Comparison of ENCODE assay signal across 18 cellular contexts in the genomic region with DNA sequence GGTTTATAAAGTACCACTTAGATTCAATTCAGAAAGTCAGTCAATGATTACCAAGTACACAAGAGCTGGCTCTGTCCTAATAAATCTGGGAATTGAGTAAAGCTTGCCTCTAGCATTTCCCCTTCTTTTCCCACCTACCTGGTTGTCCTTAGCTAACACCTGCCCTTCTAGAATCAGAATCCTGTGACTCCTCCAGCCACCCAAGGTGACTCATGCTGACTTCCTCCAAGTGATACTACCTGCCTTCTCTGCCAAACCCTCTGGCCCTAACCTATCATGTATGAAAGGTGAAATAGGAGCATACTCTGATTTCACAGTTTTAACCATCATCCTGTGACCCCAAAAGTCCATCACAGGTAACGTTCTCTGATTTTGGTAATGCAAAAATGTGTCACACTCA.
DNase-seq lines count a peak whose midpoint lies in the region; ATAC-seq, FAIRE-seq and TF ChIP-seq lines count a peak whose summit lies in the region.
"Had no signal": no experiment of that assay in that cellular context is flagged by ENCODE, and none has a peak within 500 bp of the region (broad histone marks: within the 10 kb centered on the region; RNA-seq: fewer than 3 reads in every experiment).

No MANE protein-coding gene starts in this region.

- H3K4me1 Mint-ChIP-seq in CD8-positive, alpha-beta memory T cell: no peaks in the 10 kb centered on the region
- H3K4me1 Mint-ChIP-seq: naive B cell; stimulated activated naive CD8-positive, alpha-beta T cell treated with anti-CD3 and anti-CD28 coated beads, Interleukin-15, amount 100 ng/mL, for 72 hours had no signal

- no peaks in the 10 kb centered on the region for H3K79me2 ChIP-seq in endothelial cell of umbilical vein (ENCODE audit: control insufficient read depth, insufficient read depth, low read length)

- H3K27ac ChIP-seq in A673 (ENCODE audit: low read depth, low read length, poor library complexity, severe bottlenecking): peak overlapping the region; percentile 34
- H3K27ac ChIP-seq in endothelial cell of umbilical vein (ENCODE audit: insufficient read depth, low read depth, low read length): no peak overlapping the region
- no peak overlapping the region for H3K27ac ChIP-seq in lung (ENCODE audit: low read depth in 1 of 2, low read length in 1 of 2)
- no peak overlapping the region for H3K27ac ChIP-seq in CD8-positive, alpha-beta memory T cell (ENCODE audit: low read depth, low read length)

- TF ChIP-seq POLR2A in endothelial cell of umbilical vein (IDR thresholded peaks at IDR 0.05; ENCODE audit: low read depth, low read length): no peak

- H3K27ac Mint-ChIP-seq in CD8-positive, alpha-beta memory T cell: peak overlapping the region in 1 of 8 donors; percentile 58
- H3K27ac Mint-ChIP-seq: CD8-positive, alpha-beta T cell; naive B cell; stimulated activated naive CD8-positive, alpha-beta T cell treated with anti-CD3 and anti-CD28 coated beads, Interleukin-15, amount 100 ng/mL, for 72 hours had no signal

- H3K9me3 Mint-ChIP-seq in CD8-positive, alpha-beta memory T cell: no peaks in the 10 kb centered on the region
- H3K9me3 Mint-ChIP-seq: CD8-positive, alpha-beta T cell; naive B cell; stimulated activated naive CD8-positive, alpha-beta T cell treated with anti-CD3 and anti-CD28 coated beads, Interleukin-15, amount 100 ng/mL, for 72 hours had no signal

- H3K36me3 ChIP-seq in A673 (ENCODE audit: insufficient read depth, low read length, poor library complexity, severe bottlenecking) (peaks cover 14% of the 10 kb centered on the region), endothelial cell of umbilical vein (ENCODE audit: control insufficient read depth in 2 of 2, extremely low read depth in 1 of 2, insufficient read depth in 2 of 2, low read length in 2 of 2) (no peaks in the 10 kb centered on the region), lung (ENCODE audit: control insufficient read depth in 2 of 2, insufficient read depth in 2 of 2, low read length in 2 of 2) (no peaks in the 10 kb centered on the region)
- H3K36me3 ChIP-seq in CD8-positive, alpha-beta memory T cell (ENCODE audit: insufficient read depth, low read length): no peaks in the 10 kb centered on the region
- H3K36me3 ChIP-seq: Peyer's patch had no signal

- H3K36me3 Mint-ChIP-seq in CD8-positive, alpha-beta memory T cell: no peaks in the 10 kb centered on the region
- H3K36me3 Mint-ChIP-seq: CD8-positive, alpha-beta T cell; naive B cell had no signal

- H3K9me1 ChIP-seq in endothelial cell of umbilical vein (replicated peaks; ENCODE audit: control insufficient read depth, extremely low read depth, insufficient read depth, low read length): no peaks in the 10 kb centered on the region

- 72 to 88% methylated on average over 1 of the region's 1 CpG for WGBS in lung, 2 donors

- peak; percentile 58 for ATAC-seq in lung (ENCODE audit: insufficient read depth, low FRiP score)
- ATAC-seq in GM18873 (IDR thresholded peaks at IDR 0.05; ENCODE audit: low FRiP score, unreplicated experiment): no peak
- ATAC-seq: CD8-positive, alpha-beta T cell; left ventricle myocardium superior; stimulated activated naive CD8-positive, alpha-beta T cell treated with anti-CD3 and anti-CD28 coated beads, Interleukin-15, amount 100 ng/mL, for 72 hours had no signal

- CTCF ChIA-PET in A673 (lab: Charles Lee) (no interaction called here), endothelial cell of umbilical vein (lab: Charles Lee) (no interaction called here)
- CTCF ChIA-PET in CD8-positive, alpha-beta memory T cell (lab: Charles Lee): no interaction called here

- H3K27me3 Mint-ChIP-seq in CD8-positive, alpha-beta memory T cell: no peaks in the 10 kb centered on the region
- H3K27me3 Mint-ChIP-seq: naive B cell; stimulated activated naive CD8-positive, alpha-beta T cell treated with anti-CD3 and anti-CD28 coated beads, Interleukin-15, amount 100 ng/mL, for 72 hours had no signal

- DNase-seq in A673 (ENCODE audit: low spot score): no peak
- peak; percentile 34 for DNase-seq in HPDE6-E6E7 (ENCODE audit: extremely low spot score)
- no peak for DNase-seq in endothelial cell of umbilical vein (ENCODE audit: low read depth, low spot score)
- DNase-seq in lung (ENCODE audit: low spot score): no peak
- no peak for DNase-seq in NCI-H1105 treated with DMSO at 0.1 percent for 48 hours (lab: John Stamatoyannopoulos, UW)
- no peak for DNase-seq in NCI-H526 (lab: John Stamatoyannopoulos, UW)
- DNase-seq in CD8-positive, alpha-beta memory T cell: no peak
- DNase-seq: activated naive CD4-positive, alpha-beta T cell treated with anti-CD3 and anti-CD28 coated beads, Interleukin-2, amount 50 U/mL, for 16 hours; CD8-positive, alpha-beta T cell; hippocampal formation; left ventricle myocardium superior; naive B cell; NCI-H146; NCI-H524; stimulated activated naive CD8-positive, alpha-beta T cell treated with anti-CD3 and anti-CD28 coated beads, Interleukin-15, amount 100 ng/mL, for 72 hours had no signal

- H3K4me3 ChIP-seq in A673 (ENCODE audit: low read depth, low read length, poor library complexity, severe bottlenecking): no peak overlapping the region
- H3K4me3 ChIP-seq in endothelial cell of umbilical vein (replicated peaks in 1 of 3; ENCODE audit: insufficient read depth in 1 of 3, low read depth in 1 of 3, low read length in 3 of 3): no peak overlapping the region
- no peak overlapping the region for H3K4me3 ChIP-seq in lung
- H3K4me3 ChIP-seq in CD8-positive, alpha-beta memory T cell (ENCODE audit: low read length): no peak overlapping the region
- H3K4me3 ChIP-seq: Peyer's patch had no signal

- H3K4me3 Mint-ChIP-seq in CD8-positive, alpha-beta memory T cell: no peak overlapping the region
- H3K4me3 Mint-ChIP-seq: CD8-positive, alpha-beta T cell; naive B cell; stimulated activated naive CD8-positive, alpha-beta T cell treated with anti-CD3 and anti-CD28 coated beads, Interleukin-15, amount 100 ng/mL, for 72 hours had no signal

- intact Hi-C loops in A673 (cut with micrococcal nuclease; ENCODE audit: unreplicated experiment): no loop called here
- intact Hi-C loops in endothelial cell of umbilical vein (cut with micrococcal nuclease): no loop called here

- H3K4me2 ChIP-seq in endothelial cell of umbilical vein (ENCODE audit: insufficient read depth, low read length): no peak overlapping the region

- TF ChIP-seq CTCF in A673 (conservative IDR thresholded peaks at IDR 0.05; ENCODE audit: low read depth, low read length) (no peak), endothelial cell of umbilical vein (IDR thresholded peaks at IDR 0.05; ENCODE audit: extremely low read depth in 1 of 2, insufficient read depth in 1 of 2, low read depth in 1 of 2, low read length in 2 of 2) (no peak), lung (IDR thresholded peaks at IDR 0.05; ENCODE audit: control extremely low read depth, extremely low read depth) (no peak)

- BruUV-seq in A673 (replicated peaks; lab: Mats Ljungman, UMichigan) (no TSS peak), endothelial cell of umbilical vein (replicated peaks; lab: Mats Ljungman, UMichigan) (no TSS peak)

- H4K20me1 ChIP-seq in endothelial cell of umbilical vein (replicated peaks; ENCODE audit: control insufficient read depth, extremely low read depth, insufficient read depth, low read length): no peaks in the 10 kb centered on the region

- H3K9ac ChIP-seq in endothelial cell of umbilical vein (replicated peaks; ENCODE audit: extremely low read depth, insufficient read depth, low read length): no peak overlapping the region

- POLR2A ChIA-PET in A673 (lab: Charles Lee; ENCODE audit: low non-redundant PET) (no interaction called here), endothelial cell of umbilical vein (lab: Charles Lee) (no interaction called here)
- POLR2A ChIA-PET in CD8-positive, alpha-beta memory T cell (lab: Charles Lee): no interaction called here

- peaks cover 67% of the 10 kb centered on the region for H3K4me1 ChIP-seq in A673 (ENCODE audit: insufficient read depth, low read length, poor library complexity, severe bottlenecking)
- H3K4me1 ChIP-seq in endothelial cell of umbilical vein (ENCODE audit: control insufficient read depth, extremely low read depth, insufficient read depth, low read length): no peaks in the 10 kb centered on the region
- peaks cover 0 to 2% of the 10 kb centered on the region in 2 donors for H3K4me1 ChIP-seq in lung (ENCODE audit: control insufficient read depth in 2 of 2, insufficient read depth in 2 of 2, low read length in 2 of 2)
- no peaks in the 10 kb centered on the region for H3K4me1 ChIP-seq in CD8-positive, alpha-beta memory T cell (ENCODE audit: insufficient read depth, low read length)

- dilution Hi-C loops in endothelial cell of umbilical vein (cut with MboI; ENCODE audit: extremely low pct_ligation_motif_present, low sequenced_read_pairs): no loop called here

- H2AFZ ChIP-seq in endothelial cell of umbilical vein (ENCODE audit: low read depth, low read length): no peak overlapping the region

- no peak for FAIRE-seq in endothelial cell of umbilical vein (lab: Jason Lieb, UNC)
- FAIRE-seq: TTC549 had no signal

- H3K27me3 ChIP-seq in A673 (replicated peaks; ENCODE audit: insufficient read depth, low read depth, low read length, poor library complexity): no peaks in the 10 kb centered on the region
- no peaks in the 10 kb centered on the region for H3K27me3 ChIP-seq in endothelial cell of umbilical vein (ENCODE audit: control insufficient read depth in 2 of 2, insufficient read depth in 2 of 2, low read length in 2 of 2)
- H3K27me3 ChIP-seq in lung (ENCODE audit: control insufficient read depth, insufficient read depth): no peaks in the 10 kb centered on the region
- H3K27me3 ChIP-seq in CD8-positive, alpha-beta memory T cell (ENCODE audit: insufficient read depth, low read length, poor library complexity, severe bottlenecking): no peaks in the 10 kb centered on the region
- H3K27me3 ChIP-seq: Peyer's patch had no signal

- H3K9me3 ChIP-seq in A673 (ENCODE audit: low read depth, low read length, poor library complexity, severe bottlenecking) (no peaks in the 10 kb centered on the region), endothelial cell of umbilical vein (replicated peaks; ENCODE audit: control insufficient read depth, insufficient read depth, low read length) (no peaks in the 10 kb centered on the region), lung (ENCODE audit: control insufficient read depth in 2 of 2, insufficient read depth in 1 of 2, low read length in 1 of 2) (no peaks in the 10 kb centered on the region)
- H3K9me3 ChIP-seq in CD8-positive, alpha-beta memory T cell (ENCODE audit: low read length): no peaks in the 10 kb centered on the region
- H3K9me3 ChIP-seq: Peyer's patch had no signal

TF ChIP-seq in endothelial cell of umbilical vein, 7 proteins besides CTCF, POLR2A, EP300 and RAD21:
- TF ChIP-seq FOS (IDR thresholded peaks at IDR 0.05; ENCODE audit: borderline replicate concordance, insufficient read depth, low read length) (no peak), MYC (IDR thresholded peaks at IDR 0.05; ENCODE audit: low read depth, low read length) (no peak), JUN (IDR thresholded peaks at IDR 0.05; ENCODE audit: borderline replicate concordance, insufficient read depth, insufficient read length, low read depth) (peak; percentile 15)
